Comparison of ENCODE assay signal across 9 cellular contexts in genomic region chr5:112862085-112862484, GRCh38. TPM values are rescaled to one million over a fixed set of nuclear protein-coding genes. Genes with fewer than 3 reads are reported as not detected.
DNase-seq lines count a peak whose midpoint lies in the region; ATAC-seq and TF ChIP-seq lines count a peak whose summit lies in the region.
"Had no signal": no experiment of that assay in that cellular context is flagged by ENCODE, and none has a peak within 500 bp of the region (broad histone marks: within the 10 kb centered on the region; RNA-seq: fewer than 3 reads in every experiment).

No MANE protein-coding gene starts in this region.

- no peak for ATAC-seq in body of pancreas
- ATAC-seq in GM21576 (IDR thresholded peaks at IDR 0.05; ENCODE audit: unreplicated experiment) = no peak

- intact Hi-C loops in body of pancreas (cut with DNase I) = no loop called here

- peaks cover 5% of the 10 kb centered on the region for H3K9me3 Mint-ChIP-seq in HFFc6
- no peaks in the 10 kb centered on the region for H3K9me3 Mint-ChIP-seq in mesothelial cell of epicardium

- H3K36me3 ChIP-seq in ACC112 (ENCODE audit: insufficient read depth, low read length) (peaks cover 28% of the 10 kb centered on the region), body of pancreas (replicated peaks in 1 of 2; ENCODE audit: insufficient read depth in 1 of 2, low read depth in 2 of 2) (peaks cover 0 to 5% of the 10 kb centered on the region in 2 donors)

- no peak overlapping the region for H2AFZ ChIP-seq in ACC112 (ENCODE audit: low read length, unreplicated experiment)

- H3K27me3 Mint-ChIP-seq in HFFc6 (ENCODE audit: insufficient read depth) (no peaks in the 10 kb centered on the region), mesothelial cell of epicardium (ENCODE audit: low read depth) (peaks cover 10% of the 10 kb centered on the region)

- H3K4me3 ChIP-seq in ACC112 (ENCODE audit: low read depth, low read length) = peak overlapping the region; percentile 92
- peak overlapping the region; percentile 91 to 97 for H3K4me3 ChIP-seq in body of pancreas

- H3K79me2 ChIP-seq in ACC112 (ENCODE audit: control insufficient read depth, insufficient read depth, low read length, unreplicated experiment) = peaks cover 44% of the 10 kb centered on the region

- H3K4me1 ChIP-seq in ACC112 (ENCODE audit: control insufficient read depth, insufficient read depth, low read length, unreplicated experiment) (peaks cover 23% of the 10 kb centered on the region), body of pancreas (peaks cover 31% of the 10 kb centered on the region)

- no peak for DNase-seq in HFFc6
- peak in 1 of 4 donors; percentile 19 for DNase-seq in body of pancreas
- DNase-seq in mesothelial cell of epicardium (ENCODE audit: low spot score in 2 of 2, unreplicated experiment in 2 of 2) = no peak
- no peak for DNase-seq in NCI-H2029 treated with DMSO at 0.1 percent for 48 hours (lab: John Stamatoyannopoulos, UW)
- DNase-seq in HK-2 (ENCODE audit: unreplicated experiment) = no peak
- no peak for DNase-seq in NCI-H510A treated with DMSO at 0.1 percent for 48 hours (lab: John Stamatoyannopoulos, UW)
- DNase-seq: cerebellar nuclear complex had no signal

- no peak for TF ChIP-seq CTCF in HFFc6 (IDR thresholded peaks at IDR 0.05)
- TF ChIP-seq CTCF in body of pancreas (IDR thresholded peaks at IDR 0.05) = no peak
- TF ChIP-seq CTCF in mesothelial cell of epicardium (IDR thresholded peaks at IDR 0.05; ENCODE audit: unreplicated experiment) = no peak

- 7 to 28% methylated on average over 9 of the region's 9 CpGs for WGBS in body of pancreas, 2 donors

- H3K27me3 ChIP-seq in ACC112 (ENCODE audit: insufficient read depth, low read length) (no peaks in the 10 kb centered on the region), body of pancreas (no peaks in the 10 kb centered on the region)

- H3K9me3 ChIP-seq in body of pancreas = no peaks in the 10 kb centered on the region

- peak overlapping the region; percentile 98 for H3K4me3 Mint-ChIP-seq in HFFc6
- H3K4me3 Mint-ChIP-seq in mesothelial cell of epicardium = peak overlapping the region; percentile 97

- peaks cover 26% of the 10 kb centered on the region for H3K4me1 Mint-ChIP-seq in HFFc6 (ENCODE audit: low read depth)
- H3K4me1 Mint-ChIP-seq in mesothelial cell of epicardium = peaks cover 26% of the 10 kb centered on the region

- peak overlapping the region; percentile 60; the same call in 1 of the 2 replicates for H3K27ac ChIP-seq in ACC112 (ENCODE audit: low read depth, low read length)
- H3K27ac ChIP-seq in body of pancreas = peak overlapping the region in 1 of 4 donors; percentile 33

- peaks cover 34% of the 10 kb centered on the region for H3K36me3 Mint-ChIP-seq in HFFc6 (ENCODE audit: low read depth)
- H3K36me3 Mint-ChIP-seq in mesothelial cell of epicardium = peaks cover 5% of the 10 kb centered on the region

- H3K27ac Mint-ChIP-seq in HFFc6 = peak overlapping the region; percentile 97
- peak overlapping the region; percentile 98 for H3K27ac Mint-ChIP-seq in mesothelial cell of epicardium

- TF ChIP-seq POLR2A in body of pancreas (IDR thresholded peaks at IDR 0.05) = no peak

RNA-seq across cellular contexts. Expression of gene SRP19, which starts 1.0 kb away (rescaled TPM):
- total RNA-seq in HFFc6 (2021; fragmentation: NEBNext Ultra II Directional; extraction: Animal tissue kit (Norgen Biotek cat#: 25700)) = 10 to 100 TPM; 53.8 to 69.5 (median 58.9) TPM
- 10 to 100 TPM; 23.7 to 42.3 TPM for total RNA-seq in body of pancreas
- total RNA-seq in mesothelial cell of epicardium = 45.6 to 51.3 TPM (median 47.3 TPM) in 3 replicates

RNA-seq across cellular contexts. Expression of gene REEP5, which starts 59.9 kb away (rescaled TPM):
- total RNA-seq in HFFc6 (2021; fragmentation: NEBNext Ultra II Directional; extraction: Animal tissue kit (Norgen Biotek cat#: 25700)) = 100 to 1,000 TPM in 4 of 6 experiments, 10 to 100 TPM in 2; 95.9 to 143 (median 107) TPM
- 10 to 100 TPM; 52.1 to 53.4 TPM for total RNA-seq in body of pancreas
- 32.4 to 35.4 TPM (median 34.7 TPM) in 3 replicates for total RNA-seq in mesothelial cell of epicardium
